Comparison of ENCODE assay signal across 13 cellular contexts in genomic region chr11:4025957-4026324, GRCh38.
DNase-seq lines count a peak whose midpoint lies in the region; ATAC-seq and TF ChIP-seq lines count a peak whose summit lies in the region.
"Had no signal": no experiment of that assay in that cellular context is flagged by ENCODE, and none has a peak within 500 bp of the region (broad histone marks: within the 10 kb centered on the region; RNA-seq: fewer than 3 reads in every experiment).

No MANE protein-coding gene starts in this region.

- peaks cover 15 to 39% (median 26%) of the 10 kb centered on the region in 12 donors for H3K4me1 ChIP-seq in heart left ventricle

- peak overlapping the region in 1 of 12 donors; percentile 19 for H3K4me3 ChIP-seq in heart left ventricle

- peaks cover 11% of the 10 kb centered on the region for H3K36me3 Mint-ChIP-seq in progenitor cell of endocrine pancreas (ENCODE audit: insufficient read depth)

- H3K27me3 Mint-ChIP-seq in progenitor cell of endocrine pancreas, result no peaks in the 10 kb centered on the region
- H3K27me3 Mint-ChIP-seq: dendritic cell treated with granulocyte-macrophage colony-stimulating factor and Interleukin-4, amounts not matched to agents 40 ng/mL and 50 ng/mL, for 4 days had no signal

- TF ChIP-seq CTCF in heart left ventricle (IDR thresholded peaks at IDR 0.05), result no peak
- no peak for TF ChIP-seq CTCF in progenitor cell of endocrine pancreas (IDR thresholded peaks at IDR 0.05; ENCODE audit: unreplicated experiment)

- no peak overlapping the region for H3K4me3 Mint-ChIP-seq in progenitor cell of endocrine pancreas (ENCODE audit: low read depth)
- H3K4me3 Mint-ChIP-seq: activated T-cell treated with anti-CD3 and anti-CD28 coated beads, Interleukin-2, amount 50 U/mL, for 4 hours; dendritic cell treated with granulocyte-macrophage colony-stimulating factor and Interleukin-4, amounts not matched to agents 40 ng/mL and 50 ng/mL, for 4 days had no signal

- no peaks in the 10 kb centered on the region for H3K9me3 ChIP-seq in heart left ventricle
- H3K9me3 ChIP-seq: neutrophil had no signal

- H3K27me3 ChIP-seq in heart left ventricle, result no peaks in the 10 kb centered on the region
- H3K27me3 ChIP-seq: neutrophil had no signal

- no peaks in the 10 kb centered on the region for H3K4me1 Mint-ChIP-seq in progenitor cell of endocrine pancreas (ENCODE audit: low read depth)

- TF ChIP-seq POLR2A in heart left ventricle (IDR thresholded peaks at IDR 0.05), result no peak

- peak; percentile 45 for DNase-seq in AG08395 (ENCODE audit: low spot score)
- DNase-seq in amniotic epithelial cell (ENCODE audit: low read depth), result peak; percentile 55
- peak in 1 of 5 donors; percentile 28 for DNase-seq in heart left ventricle
- DNase-seq in progenitor cell of endocrine pancreas (ENCODE audit: low spot score, unreplicated experiment), result no peak
- DNase-seq in activated T-cell treated with anti-CD3 and anti-CD28 coated beads, Interleukin-2, amount 50 U/mL, for 48 hours, result no peak
- DNase-seq: activated T-cell treated with anti-CD3 and anti-CD28 coated beads, Interleukin-2, amount 50 U/mL, for 4 hours; GOT3; NCI-H2081 treated with DMSO at 0.1 percent for 48 hours had no signal

- intact Hi-C loops in heart left ventricle (cut with DNase I), result no loop called here

- no peaks in the 10 kb centered on the region for H3K9me3 Mint-ChIP-seq in progenitor cell of endocrine pancreas (ENCODE audit: low read depth)
- H3K9me3 Mint-ChIP-seq: activated T-cell treated with anti-CD3 and anti-CD28 coated beads, Interleukin-2, amount 50 U/mL, for 4 hours had no signal

- peak overlapping the region; percentile 4 to 81 (median 62) for H3K27ac ChIP-seq in heart left ventricle
- H3K27ac ChIP-seq: neutrophil had no signal

- peak; percentile 82 to 90 (median 86) for ATAC-seq in heart left ventricle
- no peak for ATAC-seq in HG02973 (IDR thresholded peaks at IDR 0.05; ENCODE audit: unreplicated experiment)
- no peak for ATAC-seq in GM21367 (IDR thresholded peaks at IDR 0.05; ENCODE audit: unreplicated experiment)
- ATAC-seq in GM18909 (IDR thresholded peaks at IDR 0.05; ENCODE audit: poor library complexity, unreplicated experiment), result no peak
- ATAC-seq: activated T-cell treated with anti-CD3 and anti-CD28 coated beads, Interleukin-2, amount 50 U/mL, for 4 hours had no signal

- H3K36me3 ChIP-seq in heart left ventricle, result peaks cover 0 to 9% (median 0%) of the 10 kb centered on the region in 9 donors

- peak overlapping the region; percentile 81 for H3K27ac Mint-ChIP-seq in progenitor cell of endocrine pancreas
- H3K27ac Mint-ChIP-seq: dendritic cell treated with granulocyte-macrophage colony-stimulating factor and Interleukin-4, amounts not matched to agents 40 ng/mL and 50 ng/mL, for 4 days had no signal

- WGBS in heart left ventricle, 4 donors, result 4 to 12% (median 6%) methylated on average over 2 of the region's 2 CpGs

Comparison
In these comparisons a context has a peak if more than half of its experiments do, and no peak if none do; other contexts are left out.
1. DNase-seq: peak in AG08395 (single experiment) and amniotic epithelial cell (single experiment); none in progenitor cell of endocrine pancreas (single experiment) and activated T-cell treated with anti-CD3 and anti-CD28 coated beads, Interleukin-2, amount 50 U/mL, for 48 hours (0 of 2).
2. ATAC-seq: peak in heart left ventricle (4 of 4); none in HG02973 (single experiment), GM21367 (single experiment) and GM18909 (single experiment).